ENCODE assay signal across 28 cellular contexts in genomic region chr2:23587330-23587729, GRCh38.
A peak's percentile ranks its signal among the peaks of the same experiment; 100 is the strongest.
DNase-seq lines count a peak whose midpoint lies in the region; TF ChIP-seq lines count a peak whose summit lies in the region.
"Had no signal": no experiment of that assay in that cellular context is flagged by ENCODE, and none has a peak within 500 bp of the region (broad histone marks: within the 10 kb centered on the region; RNA-seq: fewer than 3 reads in every experiment).

No MANE protein-coding gene starts in this region.

- no peaks in the 10 kb centered on the region for H3K36me3 ChIP-seq in muscle layer of colon (ENCODE audit: insufficient read depth, low read length)
- H3K36me3 ChIP-seq in spleen, result no peaks in the 10 kb centered on the region
- H3K36me3 ChIP-seq: left ventricle myocardium inferior, upper lobe of left lung had no signal

- no peaks in the 10 kb centered on the region for H3K9me3 ChIP-seq in muscle layer of colon (ENCODE audit: low read length)
- no peaks in the 10 kb centered on the region for H3K9me3 ChIP-seq in spleen
- H3K9me3 ChIP-seq: left ventricle myocardium inferior, upper lobe of left lung had no signal

- H3K27me3 ChIP-seq in muscle layer of colon (ENCODE audit: control insufficient read depth in 1 of 2, insufficient read depth in 2 of 2, low read length in 2 of 2) (no peaks in the 10 kb centered on the region), spleen (replicated peaks in 1 of 7) (peaks cover 0 to 5% (median 0%) of the 10 kb centered on the region in 7 donors)
- H3K27me3 ChIP-seq: upper lobe of left lung had no signal

- H3K9ac ChIP-seq in muscle layer of colon (ENCODE audit: low read length), result no peak overlapping the region

- peaks cover 60% of the 10 kb centered on the region for H3K4me1 ChIP-seq in muscle layer of colon (ENCODE audit: insufficient read depth, low read length)
- H3K4me1 ChIP-seq in spleen, result peaks cover 0 to 15% (median 2%) of the 10 kb centered on the region in 6 donors
- H3K4me1 ChIP-seq: upper lobe of left lung had no signal

- peak overlapping the region; percentile 87 for H3K27ac ChIP-seq in muscle layer of colon (ENCODE audit: low read depth, low read length)
- H3K27ac ChIP-seq in spleen, result peak overlapping the region in 3 of 8 donors; percentile 7 to 27 (median 11)
- H3K27ac ChIP-seq: 22Rv1, coronary artery, epithelial cell of prostate, left ventricle myocardium inferior, upper lobe of left lung had no signal

- TF ChIP-seq CTCF in spleen (IDR thresholded peaks at IDR 0.05 in 8 of 11, conservative IDR thresholded peaks at IDR 0.05 in 3 of 11), result no peak

- H3K4me3 ChIP-seq in muscle layer of colon (ENCODE audit: low read depth in 1 of 2, low read length in 2 of 2) (no peak overlapping the region), spleen (no peak overlapping the region)
- H3K4me3 ChIP-seq: coronary artery, left ventricle myocardium inferior, upper lobe of left lung had no signal

- intact Hi-C loops in spleen (cut with DNase I; ENCODE audit: low total_unique reads), result no loop called here

- TF ChIP-seq POLR2A in spleen (IDR thresholded peaks at IDR 0.05), result no peak

- DNase-seq in NCI-H2081 (lab: John Stamatoyannopoulos, UW) (peak; percentile 23 to 50), NCI-H2081 treated with DMSO at 0.1 percent for 48 hours (lab: John Stamatoyannopoulos, UW) (no peak), NCI-H510A treated with DMSO at 0.1 percent for 48 hours (lab: John Stamatoyannopoulos, UW) (peak; percentile 68), spleen (peak; percentile 41), UCSD-AML1 (lab: John Stamatoyannopoulos, UW; ENCODE audit: unreplicated experiment) (no peak)
- DNase-seq in activated CD4-positive, alpha-beta T cell treated with anti-CD3 and anti-CD28 coated beads, Interleukin-2, amount 50 U/mL, for 4 hours, result no peak
- DNase-seq in activated effector memory CD4-positive, alpha-beta T cell treated with Interleukin-2 at 50 U/mL for 16 hours, result no peak
- DNase-seq: activated CD4-positive, alpha-beta T cell treated with anti-CD3 and anti-CD28 coated beads, Interleukin-2, amount 50 U/mL, for 48 hours; activated T-cell treated with anti-CD3 and anti-CD28 coated beads, Interleukin-2, amount 50 U/mL, for 48 hours; C1 segment of cervical spinal cord; COR-L47; DMS53; effector CD8-positive, alpha-beta T cell; H9; IMR-90; left ventricle myocardium inferior; mesendoderm; NCI-H1048; NCI-H187; NCI-H82; nucleus accumbens; RPMI8226; T-helper 17 cell; upper lobe of left lung had no signal

- WGBS in spleen, 5 donors, result 89 to 95% (median 90%) methylated on average over 10 of the region's 10 CpGs

Comparison
In these comparisons a context has a peak if more than half of its experiments do, and no peak if none do; other contexts are left out.
1. DNase-seq: peak in NCI-H2081 (2 of 2), NCI-H510A treated with DMSO at 0.1 percent for 48 hours (single experiment) and spleen (single experiment); none in NCI-H2081 treated with DMSO at 0.1 percent for 48 hours (single experiment), UCSD-AML1 (single experiment), activated CD4-positive, alpha-beta T cell treated with anti-CD3 and anti-CD28 coated beads, Interleukin-2, amount 50 U/mL, for 4 hours (0 of 2) and activated effector memory CD4-positive, alpha-beta T cell treated with Interleukin-2 at 50 U/mL for 16 hours (single experiment).